Comparison of ENCODE assay signal across 11 cellular contexts in the genomic region with DNA sequence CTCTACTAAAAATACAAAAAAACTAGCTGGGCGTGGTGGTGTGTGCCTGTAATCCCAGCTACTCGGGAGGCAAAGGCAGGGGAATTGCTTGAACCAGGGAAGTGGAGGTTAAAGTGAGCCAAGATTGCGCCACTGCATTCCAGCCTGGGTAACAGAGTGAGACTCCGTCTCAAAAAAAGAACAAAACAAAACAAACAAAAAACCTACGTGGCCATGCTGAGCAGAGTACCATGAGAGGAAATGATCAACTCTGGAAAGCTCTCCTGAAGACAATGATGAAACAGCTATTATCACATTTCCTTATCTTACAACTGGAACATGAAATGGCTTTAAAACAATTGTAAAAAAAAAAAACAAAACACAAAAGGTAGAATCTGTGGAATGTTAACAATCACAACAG.
DNase-seq lines count a peak whose midpoint lies in the region; ATAC-seq and TF ChIP-seq lines count a peak whose summit lies in the region.
"Had no signal": no experiment of that assay in that cellular context is flagged by ENCODE, and none has a peak within 500 bp of the region (broad histone marks: within the 10 kb centered on the region; RNA-seq: fewer than 3 reads in every experiment).

No MANE protein-coding gene starts in this region.

- peak overlapping the region in 15 of 21 experiments; percentile 5 to 76 (median 43) for H3K27ac ChIP-seq in skin epidermis

- peak overlapping the region; percentile 57 for H3K27ac Mint-ChIP-seq in HFFc6
- peak overlapping the region; percentile 16 for H3K27ac Mint-ChIP-seq in activated naive CD8-positive, alpha-beta T cell treated with anti-CD3 and anti-CD28 coated beads, Interleukin-2, amount 50 U/mL, for 24 hours
- H3K27ac Mint-ChIP-seq: activated naive CD4-positive, alpha-beta T cell treated with anti-CD3 and anti-CD28 coated beads, Interleukin-2, amount 50 U/mL, for 72 hours had no signal

- H3K9me3 Mint-ChIP-seq in HFFc6: no peaks in the 10 kb centered on the region
- no peaks in the 10 kb centered on the region for H3K9me3 Mint-ChIP-seq in activated naive CD8-positive, alpha-beta T cell treated with anti-CD3 and anti-CD28 coated beads, Interleukin-2, amount 50 U/mL, for 24 hours
- H3K9me3 Mint-ChIP-seq: activated naive CD4-positive, alpha-beta T cell treated with anti-CD3 and anti-CD28 coated beads, Interleukin-2, amount 50 U/mL, for 72 hours had no signal

- peaks cover 64% of the 10 kb centered on the region for H3K36me3 Mint-ChIP-seq in HFFc6 (ENCODE audit: low read depth)
- H3K36me3 Mint-ChIP-seq in activated naive CD8-positive, alpha-beta T cell treated with anti-CD3 and anti-CD28 coated beads, Interleukin-2, amount 50 U/mL, for 24 hours (ENCODE audit: low read depth): peaks cover 47% of the 10 kb centered on the region

- no peak overlapping the region for H3K4me3 Mint-ChIP-seq in HFFc6
- no peak overlapping the region for H3K4me3 Mint-ChIP-seq in activated naive CD8-positive, alpha-beta T cell treated with anti-CD3 and anti-CD28 coated beads, Interleukin-2, amount 50 U/mL, for 24 hours

- no peaks in the 10 kb centered on the region; the same call in 1 of the 2 replicates for H3K27me3 Mint-ChIP-seq in HFFc6 (ENCODE audit: insufficient read depth)
- no peaks in the 10 kb centered on the region for H3K27me3 Mint-ChIP-seq in activated naive CD8-positive, alpha-beta T cell treated with anti-CD3 and anti-CD28 coated beads, Interleukin-2, amount 50 U/mL, for 24 hours

- H3K4me3 ChIP-seq in skin epidermis: no peak overlapping the region

- TF ChIP-seq CTCF in HFFc6 (IDR thresholded peaks at IDR 0.05): no peak

- DNase-seq in HFFc6: no peak
- DNase-seq in activated naive CD8-positive, alpha-beta T cell treated with anti-CD3 and anti-CD28 coated beads, Interleukin-2, amount 50 U/mL, for 24 hours: no peak
- DNase-seq in Right ventricle myocardium superior: no peak
- no peak for DNase-seq in nucleus accumbens (lab: John Stamatoyannopoulos, UW)
- no peak for DNase-seq in NCI-H1105 treated with DMSO at 0.1 percent for 48 hours (lab: John Stamatoyannopoulos, UW)
- DNase-seq: activated CD4-positive, CD25-positive, alpha-beta regulatory T cell; NCI-H1436 treated with DMSO at 0.1 percent for 48 hours had no signal

- ATAC-seq in activated naive CD8-positive, alpha-beta T cell treated with anti-CD3 and anti-CD28 coated beads, Interleukin-2, amount 50 U/mL, for 24 hours: no peak
- ATAC-seq in Right ventricle myocardium superior (ENCODE audit: poor library complexity) (peak; percentile 24), GM19324 (IDR thresholded peaks at IDR 0.05; ENCODE audit: low FRiP score, unreplicated experiment) (no peak), HG03196 (IDR thresholded peaks at IDR 0.05; ENCODE audit: unreplicated experiment) (no peak)
- ATAC-seq: activated naive CD4-positive, alpha-beta T cell treated with anti-CD3 and anti-CD28 coated beads, Interleukin-2, amount 50 U/mL, for 72 hours had no signal

- intact Hi-C loops in Right ventricle myocardium superior (cut with DNase I): loop anchor here (10.0 kb wide), 1 partner anchor 68 kb away; no protein-coding TSS in a partner anchor

- peaks cover 73% of the 10 kb centered on the region for H3K4me1 Mint-ChIP-seq in HFFc6 (ENCODE audit: low read depth)
- H3K4me1 Mint-ChIP-seq in activated naive CD8-positive, alpha-beta T cell treated with anti-CD3 and anti-CD28 coated beads, Interleukin-2, amount 50 U/mL, for 24 hours: peaks cover 50% of the 10 kb centered on the region
